In genomic region chr9:88092699-88093359, GRCh38 we compare ENCODE assay signal across 17 cellular contexts. TPM values are rescaled to one million over a fixed set of nuclear protein-coding genes. Genes with fewer than 3 reads are reported as not detected.
A peak's percentile ranks its signal among the peaks of the same experiment; 100 is the strongest.
DNase-seq lines count a peak whose midpoint lies in the region; ATAC-seq, FAIRE-seq and TF ChIP-seq lines count a peak whose summit lies in the region.
"Had no signal": no experiment of that assay in that cellular context is flagged by ENCODE, and none has a peak within 500 bp of the region (broad histone marks: within the 10 kb centered on the region; RNA-seq: fewer than 3 reads in every experiment).

No MANE protein-coding gene starts in this region.

- H3K4me3 ChIP-seq in astrocyte (ENCODE audit: insufficient read depth, low read depth, low read length) (no peak overlapping the region), HepG2 (replicated peaks in 1 of 3; ENCODE audit: insufficient read depth in 1 of 3, low read depth in 2 of 3, low read length in 3 of 3) (no peak overlapping the region), upper lobe of left lung (no peak overlapping the region)
- H3K4me3 ChIP-seq: HAP-1 had no signal

- no peaks in the 10 kb centered on the region for H3K36me3 Mint-ChIP-seq in astrocyte (ENCODE audit: low read depth, unreplicated experiment)

- H3K4me3 Mint-ChIP-seq in astrocyte (ENCODE audit: unreplicated experiment), result no peak overlapping the region
- H3K4me3 Mint-ChIP-seq: activated CD8-positive, alpha-beta T cell treated with anti-CD3 and anti-CD28 coated beads, Interleukin-2, amount 10 ng/mL, durations not matched to agents 7 days and 5 days; stimulated activated naive CD8-positive, alpha-beta T cell treated with anti-CD3 and anti-CD28 coated beads, Interleukin-15, Interleukin-2, amounts not matched to agents 100 ng/mL and 50 ng/mL, for 24 hours had no signal

- BruUV-seq in HepG2 (replicated peaks; lab: Mats Ljungman, UMichigan), result no TSS peak

- H3K79me2 ChIP-seq in astrocyte (ENCODE audit: insufficient read depth, low read length) (no peaks in the 10 kb centered on the region), HepG2 (ENCODE audit: insufficient read depth, low read length) (no peaks in the 10 kb centered on the region)

- H3K4me1 ChIP-seq in astrocyte (ENCODE audit: insufficient read depth, low read length) (no peaks in the 10 kb centered on the region), HepG2 (ENCODE audit: insufficient read depth, low read length) (no peaks in the 10 kb centered on the region), upper lobe of left lung (peaks cover 0 to 4% (median 1%) of the 10 kb centered on the region in 4 donors)
- H3K4me1 ChIP-seq: HAP-1 had no signal

- no peak for TF ChIP-seq RAD21 in HepG2 (CRISPR knock-in tag; IDR thresholded peaks at IDR 0.05)

- peak overlapping the region; percentile 91 for H3K27ac Mint-ChIP-seq in astrocyte (ENCODE audit: unreplicated experiment)
- H3K27ac Mint-ChIP-seq: activated CD8-positive, alpha-beta T cell treated with anti-CD3 and anti-CD28 coated beads, Interleukin-2, amount 10 ng/mL, durations not matched to agents 7 days and 5 days; stimulated activated naive CD8-positive, alpha-beta T cell treated with anti-CD3 and anti-CD28 coated beads, Interleukin-15, Interleukin-2, amounts not matched to agents 100 ng/mL and 50 ng/mL, for 24 hours had no signal

- 20% methylated on average over 12 of the region's 14 CpGs for WGBS in HepG2 (ENCODE audit: low lambda C conversion rate)
- WGBS in upper lobe of left lung, 2 donors, result 41 to 56% methylated on average over 14 of the region's 14 CpGs

- H3K9ac ChIP-seq in astrocyte (ENCODE audit: low read length), result no peak overlapping the region
- no peak overlapping the region for H3K9ac ChIP-seq in HepG2 (ENCODE audit: insufficient read depth, low read depth, low read length)

- H3K4me2 ChIP-seq in astrocyte (ENCODE audit: low read length), result no peak overlapping the region
- H3K4me2 ChIP-seq in HepG2 (ENCODE audit: low read depth, low read length), result no peak overlapping the region

- CTCF ChIA-PET in HepG2 (lab: Yijun Ruan, JAX; ENCODE audit: low intra/inter-chr PET ratio, low total read pairs), result no interaction called here

- no peak overlapping the region for H3K27ac ChIP-seq in astrocyte (ENCODE audit: low read depth, low read length)
- H3K27ac ChIP-seq in HepG2 (ENCODE audit: extremely low read length, insufficient read depth, low read length), result no peak overlapping the region
- peak overlapping the region in 2 of 4 donors; percentile 18 to 60 for H3K27ac ChIP-seq in upper lobe of left lung
- H3K27ac ChIP-seq: 22Rv1, epithelial cell of prostate had no signal

- H2AFZ ChIP-seq in astrocyte (ENCODE audit: low read depth, low read length) (peak overlapping the region; percentile 26), HepG2 (ENCODE audit: low read length) (no peak overlapping the region)

- H3K9me3 ChIP-seq in astrocyte (ENCODE audit: insufficient read depth, low read depth, low read length) (peaks cover 1% of the 10 kb centered on the region), HepG2 (ENCODE audit: low read length) (no peaks in the 10 kb centered on the region), upper lobe of left lung (no peaks in the 10 kb centered on the region)
- H3K9me3 ChIP-seq: HAP-1 had no signal

- no peak for TF ChIP-seq CTCF in astrocyte (IDR thresholded peaks at IDR 0.05; ENCODE audit: insufficient read depth, low read depth, low read length)
- no peak for TF ChIP-seq CTCF in HepG2 (CRISPR knock-in tag; IDR thresholded peaks at IDR 0.05)
- no peak for TF ChIP-seq CTCF in upper lobe of left lung (IDR thresholded peaks at IDR 0.05)

- POLR2A ChIA-PET in HepG2 (lab: Yijun Ruan, JAX), result no interaction called here

- intact Hi-C loops in HepG2 (cut with micrococcal nuclease; ENCODE audit: unreplicated experiment), result no loop called here

- H3K27me3 Mint-ChIP-seq in astrocyte (ENCODE audit: low read depth, unreplicated experiment), result no peaks in the 10 kb centered on the region

- peaks cover 19% of the 10 kb centered on the region for H3K4me1 Mint-ChIP-seq in astrocyte (ENCODE audit: low read depth, unreplicated experiment)

- H3K36me3 ChIP-seq in astrocyte (ENCODE audit: insufficient read depth, low read length) (no peaks in the 10 kb centered on the region), HepG2 (replicated peaks in 1 of 2; ENCODE audit: control insufficient read depth in 1 of 2, insufficient read depth in 2 of 2, low read length in 2 of 2) (no peaks in the 10 kb centered on the region), upper lobe of left lung (no peaks in the 10 kb centered on the region)
- H3K36me3 ChIP-seq: HAP-1 had no signal

- in situ Hi-C loops in HepG2 (cut with HindIII; ENCODE audit: extremely low pct_ligation_motif_present, low pct_unique_long_range_greater_than_20kb), result no loop called here

- H4K20me1 ChIP-seq in astrocyte (ENCODE audit: insufficient read depth, low read length), result no peaks in the 10 kb centered on the region
- no peaks in the 10 kb centered on the region for H4K20me1 ChIP-seq in HepG2 (ENCODE audit: insufficient read depth, low read length)

- H3K27me3 ChIP-seq in astrocyte (ENCODE audit: insufficient read depth, low read length) (no peaks in the 10 kb centered on the region), HepG2 (ENCODE audit: control insufficient read depth in 1 of 2, insufficient read depth in 2 of 2, low read length in 2 of 2) (no peaks in the 10 kb centered on the region), upper lobe of left lung (no peaks in the 10 kb centered on the region)

- ATAC-seq in HepG2, result peak; percentile 83
- ATAC-seq in upper lobe of left lung (ENCODE audit: low FRiP score in 2 of 2), result peak; percentile 48 to 50
- ATAC-seq in GM21423 (IDR thresholded peaks at IDR 0.05; ENCODE audit: unreplicated experiment), result no peak
- ATAC-seq: activated CD8-positive, alpha-beta T cell treated with anti-CD3 and anti-CD28 coated beads, Interleukin-2, amount 10 ng/mL, durations not matched to agents 7 days and 5 days; SK-N-SH treated with all-trans-retinoic acid at 6 μM for 48 hours had no signal

- H3K9me3 Mint-ChIP-seq in astrocyte (ENCODE audit: unreplicated experiment), result no peaks in the 10 kb centered on the region
- H3K9me3 Mint-ChIP-seq: stimulated activated naive CD8-positive, alpha-beta T cell treated with anti-CD3 and anti-CD28 coated beads, Interleukin-15, Interleukin-2, amounts not matched to agents 100 ng/mL and 50 ng/mL, for 24 hours had no signal

- FAIRE-seq in astrocyte (lab: Jason Lieb, UNC) (no peak), HepG2 (lab: Jason Lieb, UNC) (no peak)

- no peak for TF ChIP-seq POLR2A in HepG2 (IDR thresholded peaks at IDR 0.05; ENCODE audit: insufficient read depth in 1 of 2, low read depth in 2 of 2, low read length in 2 of 2)
- no peak for TF ChIP-seq POLR2A in upper lobe of left lung (IDR thresholded peaks at IDR 0.05)

- no peak for TF ChIP-seq EP300 in HepG2 (IDR thresholded peaks at IDR 0.05; ENCODE audit: low read depth in 2 of 2, low read length in 2 of 2)
- no peak for TF ChIP-seq EP300 in HepG2 (CRISPR knock-in tag; IDR thresholded peaks at IDR 0.05; ENCODE audit: borderline replicate concordance)
- no peak for TF ChIP-seq EP300 in upper lobe of left lung (IDR thresholded peaks at IDR 0.05)

- DNase-seq in DMS153 treated with DMSO at 0.1 percent for 48 hours (lab: John Stamatoyannopoulos, UW; ENCODE audit: unreplicated experiment) (peak; percentile 4), DMS153 (lab: John Stamatoyannopoulos, UW) (no peak), astrocyte (ENCODE audit: low read depth) (no peak), HepG2 (ENCODE audit: low spot score) (no peak), upper lobe of left lung (no peak), cortex of kidney (lab: John Stamatoyannopoulos, UW) (no peak), UCSD-AML1 (lab: John Stamatoyannopoulos, UW; ENCODE audit: unreplicated experiment) (no peak)
- DNase-seq: activated CD8-positive, alpha-beta T cell treated with anti-CD3 and anti-CD28 coated beads, Interleukin-2, amount 10 ng/mL, durations not matched to agents 7 days and 5 days; NCI-H1694 had no signal

TF ChIP-seq in HepG2, 621 proteins besides CTCF, POLR2A, EP300 and RAD21 (continues in another document):
- TF ChIP-seq FOXA1 (IDR thresholded peaks at IDR 0.05), result no peak
- TF ChIP-seq FOXA1 (CRISPR knock-in tag; IDR thresholded peaks at IDR 0.05), result peak; percentile 5; the same call in 1 of the 2 replicates
- TF ChIP-seq TFAP4 (IDR thresholded peaks at IDR 0.05; ENCODE audit: borderline replicate concordance, low read depth), result peak; percentile 67; the same call in 1 of the 2 replicates
- TF ChIP-seq CEBPB (IDR thresholded peaks at IDR 0.05; ENCODE audit: borderline replicate concordance, low read depth, low read length), result peak; percentile 48; the same call in 1 of the 2 replicates

RNA-seq across cellular contexts. Expression of gene SPATA31C2, which starts 45.4 kb away (rescaled TPM):
- not detected in 2 replicates for total RNA-seq in astrocyte
- not detected in 2 replicates for total RNA-seq in HepG2 (2016; rRNA removed; fragmentation: Illumina TruSeq; extraction: Trizol)
- not detected in 2 replicates for total RNA-seq in HepG2 (2016; cell fraction: cytosol; rRNA removed; fragmentation: Illumina TruSeq; extraction: Trizol; ENCODE audit: low read depth)
- total RNA-seq in HepG2 (2016; cell fraction: insoluble cytoplasmic fraction; rRNA removed; fragmentation: Illumina TruSeq; extraction: Trizol), result not detected in 2 replicates
- total RNA-seq in HepG2 (2016; cell fraction: membrane; rRNA removed; fragmentation: Illumina TruSeq; extraction: Trizol), result not detected in 2 replicates
- total RNA-seq in HepG2 (2016; cell fraction: nucleus; rRNA removed; fragmentation: Illumina TruSeq; extraction: Trizol), result not detected in 2 replicates
- not detected in 2 replicates for polyA plus RNA-seq in HepG2 (2011; rRNA removed)
- polyA plus RNA-seq in HepG2 (2011; cell fraction: cytosol; rRNA removed), result not detected in 2 replicates
- not detected in 2 replicates for polyA plus RNA-seq in HepG2 (2011; cell fraction: nucleus; rRNA removed)
- not detected in 2 replicates for polyA plus RNA-seq in HepG2 (2012)
- polyA plus RNA-seq in HepG2 (2016; cell fraction: cytosol; fragmentation: Illumina TruSeq; extraction: Trizol; ENCODE audit: low read depth), result not detected in 2 replicates
- polyA plus RNA-seq in HepG2 (2016; cell fraction: insoluble cytoplasmic fraction; fragmentation: Illumina TruSeq; extraction: Trizol; ENCODE audit: low read depth), result not detected in 2 replicates
- not detected in 2 replicates for polyA plus RNA-seq in HepG2 (2016; cell fraction: membrane; fragmentation: Illumina TruSeq; extraction: Trizol; ENCODE audit: low read depth)
- not detected in 2 replicates for polyA plus RNA-seq in HepG2 (2016; cell fraction: nucleus; fragmentation: Illumina TruSeq; extraction: Trizol; ENCODE audit: insufficient read depth, low read depth)
- not detected in 2 replicates for polyA minus RNA-seq in HepG2 (2011; rRNA and poly(A)+ RNA removed; ENCODE audit: low replicate concordance)
- polyA minus RNA-seq in HepG2 (2011; cell fraction: cytosol; rRNA and poly(A)+ RNA removed), result not detected in 2 replicates
- not detected in 2 replicates for polyA minus RNA-seq in HepG2 (2011; cell fraction: nucleus; rRNA and poly(A)+ RNA removed)
- total RNA-seq in upper lobe of left lung, result not detected
- total RNA-seq: activated CD8-positive, alpha-beta T cell treated with anti-CD3 and anti-CD28 coated beads, Interleukin-2, amount 10 ng/mL, durations not matched to agents 7 days and 5 days; Daoy; mesenteric fat pad had no signal
